Comparison of ENCODE assay signal across 8 cellular contexts in genomic region chr4:121072836-121073362, GRCh38. TPM values are rescaled to one million over a fixed set of nuclear protein-coding genes. Genes with fewer than 3 reads are reported as not detected.
DNase-seq lines count a peak whose midpoint lies in the region; ATAC-seq, FAIRE-seq and TF ChIP-seq lines count a peak whose summit lies in the region.

No MANE protein-coding gene starts in this region.

- H3K4me1 Mint-ChIP-seq in stimulated activated naive CD8-positive, alpha-beta T cell treated with anti-CD3 and anti-CD28 coated beads, Interleukin-15, amount 100 ng/mL, for 72 hours = peaks cover 28% of the 10 kb centered on the region

- no peak for TF ChIP-seq RAD21 in A549 (conservative IDR thresholded peaks at IDR 0.05 in 1 of 2, IDR thresholded peaks at IDR 0.05 in 1 of 2)

- H3K27me3 ChIP-seq in kidney epithelial cell (ENCODE audit: control insufficient read depth, insufficient read depth, low read length) = peaks cover 24% of the 10 kb centered on the region

- no peak for DNase-seq in A549 (ENCODE audit: low read depth in 1 of 2, low spot score in 1 of 2)
- no peak for DNase-seq in HFF-Myc (ENCODE audit: extremely low read depth, low read depth)
- DNase-seq in astrocyte of the cerebellum (ENCODE audit: low read depth) = no peak
- DNase-seq in kidney epithelial cell (ENCODE audit: low read depth) = no peak
- peak; percentile 11 to 17 for DNase-seq in stimulated activated naive CD8-positive, alpha-beta T cell treated with anti-CD3 and anti-CD28 coated beads, Interleukin-15, amount 100 ng/mL, for 72 hours
- no peak for DNase-seq in GM13977 (ENCODE audit: low spot score)
- DNase-seq in foreskin melanocyte = no peak
- no peak for DNase-seq in NOMO-1 treated with DMSO at 0.1 percent for 48 hours (lab: John Stamatoyannopoulos, UW; ENCODE audit: unreplicated experiment)

- no peak for TF ChIP-seq POLR2A in A549 (IDR thresholded peaks at IDR 0.05; ENCODE audit: low read length)

- CTCF ChIA-PET in A549 (lab: Yijun Ruan, JAX) = no interaction called here

- H3K9me3 Mint-ChIP-seq in stimulated activated naive CD8-positive, alpha-beta T cell treated with anti-CD3 and anti-CD28 coated beads, Interleukin-15, amount 100 ng/mL, for 72 hours = no peaks in the 10 kb centered on the region

- no peak for TF ChIP-seq CTCF in A549 (IDR thresholded peaks at IDR 0.05)
- no peak for TF ChIP-seq CTCF in HFF-Myc (IDR thresholded peaks at IDR 0.05; ENCODE audit: low read depth, low read length, missing control alignments)
- TF ChIP-seq CTCF in astrocyte of the cerebellum (IDR thresholded peaks at IDR 0.05; ENCODE audit: low read depth, low read length, missing control alignments) = no peak
- TF ChIP-seq CTCF in kidney epithelial cell (IDR thresholded peaks at IDR 0.05; ENCODE audit: insufficient read depth, low read length, poor library complexity, severe bottlenecking) = no peak
- no peak for TF ChIP-seq CTCF in GM13977 (IDR thresholded peaks at IDR 0.05; ENCODE audit: extremely low read depth, insufficient read depth, missing control alignments)

- in situ Hi-C loops in astrocyte of the cerebellum (cut with HindIII; ENCODE audit: low sequenced_read_pairs) (no loop called here), GM13977 (cut with MboI; ENCODE audit: low pct_unique_long_range_greater_than_20kb, low sequenced_read_pairs, unreplicated experiment) (no loop called here)

- H3K27me3 Mint-ChIP-seq in stimulated activated naive CD8-positive, alpha-beta T cell treated with anti-CD3 and anti-CD28 coated beads, Interleukin-15, amount 100 ng/mL, for 72 hours = peaks cover 62% of the 10 kb centered on the region

- peak overlapping the region; percentile 87 to 88 for H3K4me3 Mint-ChIP-seq in stimulated activated naive CD8-positive, alpha-beta T cell treated with anti-CD3 and anti-CD28 coated beads, Interleukin-15, amount 100 ng/mL, for 72 hours

- POLR2A ChIA-PET in A549 (lab: Yijun Ruan, JAX) = no interaction called here

- no peak for TF ChIP-seq EP300 in A549 (IDR thresholded peaks at IDR 0.05)

- no peak for FAIRE-seq in A549 (lab: Jason Lieb, UNC)

- ATAC-seq in A549 = no peak
- ATAC-seq in stimulated activated naive CD8-positive, alpha-beta T cell treated with anti-CD3 and anti-CD28 coated beads, Interleukin-15, amount 100 ng/mL, for 72 hours = peak; percentile 11

- peak overlapping the region; percentile 98 for H3K4me2 ChIP-seq in A549

- no peaks in the 10 kb centered on the region for H3K9me3 ChIP-seq in A549

- peaks cover 10% of the 10 kb centered on the region for H3K4me1 ChIP-seq in A549

- H3K27ac Mint-ChIP-seq in stimulated activated naive CD8-positive, alpha-beta T cell treated with anti-CD3 and anti-CD28 coated beads, Interleukin-15, amount 100 ng/mL, for 72 hours = peak overlapping the region in 1 of 2 donors; percentile 27

- H3K36me3 ChIP-seq in kidney epithelial cell (ENCODE audit: control insufficient read depth, insufficient read depth, low read length) = no peaks in the 10 kb centered on the region

- no peak overlapping the region for H3K27ac ChIP-seq in A549

- WGBS in A549 (ENCODE audit: missing lambda C conversion rate) = 25% methylated on average over 18 of the region's 27 CpGs

- peak overlapping the region; percentile 51 for H3K4me3 ChIP-seq in A549
- H3K4me3 ChIP-seq in HFF-Myc (replicated peaks; ENCODE audit: low read depth, low read length) = peak overlapping the region; percentile 45
- H3K4me3 ChIP-seq in astrocyte of the cerebellum (ENCODE audit: low read depth, low read length) = peak overlapping the region; percentile 51
- peak overlapping the region; percentile 48 for H3K4me3 ChIP-seq in kidney epithelial cell (ENCODE audit: low read depth, low read length)

TF ChIP-seq in A549, 52 proteins besides CTCF, POLR2A, EP300 and RAD21:
- TF ChIP-seq TP53 (CRISPR knock-in tag; IDR thresholded peaks at IDR 0.05) = no peak
- no peak for TF ChIP-seq RFX5 (IDR thresholded peaks at IDR 0.05)
- TF ChIP-seq MYC (IDR thresholded peaks at IDR 0.05; ENCODE audit: borderline replicate concordance, low read length) = no peak
- no peak for TF ChIP-seq MAX (IDR thresholded peaks at IDR 0.05)
- TF ChIP-seq HMGXB4 (CRISPR knock-in tag; IDR thresholded peaks at IDR 0.05; ENCODE audit: borderline replicate concordance) = no peak
- TF ChIP-seq POLR2AphosphoS2 (conservative IDR thresholded peaks at IDR 0.05; ENCODE audit: low read length) = no peak
- no peak for TF ChIP-seq HEYL (CRISPR knock-in tag; IDR thresholded peaks at IDR 0.05)
- no peak for TF ChIP-seq KDM5A (IDR thresholded peaks at IDR 0.05)
- no peak for TF ChIP-seq RARB (CRISPR knock-in tag; IDR thresholded peaks at IDR 0.05)
- no peak for TF ChIP-seq GATA3 (IDR thresholded peaks at IDR 0.05; ENCODE audit: borderline replicate concordance)
- no peak for TF ChIP-seq JUN (IDR thresholded peaks at IDR 0.05)
- TF ChIP-seq HOXB5 (CRISPR knock-in tag; IDR thresholded peaks at IDR 0.05) = no peak
- TF ChIP-seq ELK1 (IDR thresholded peaks at IDR 0.05; ENCODE audit: low read depth, low read length) = no peak
- no peak for TF ChIP-seq BHLHE40 (IDR thresholded peaks at IDR 0.05; ENCODE audit: low read depth, low read length)
- TF ChIP-seq CHD4 (IDR thresholded peaks at IDR 0.05; ENCODE audit: borderline replicate concordance) = no peak
- TF ChIP-seq FOXS1 (CRISPR knock-in tag; IDR thresholded peaks at IDR 0.05) = no peak
- TF ChIP-seq CBX2 (IDR thresholded peaks at IDR 0.05; ENCODE audit: borderline replicate concordance, low read depth) = no peak

RNA-seq across cellular contexts. Expression of gene NDNF, which starts 0.6 kb away (rescaled TPM):
- polyA plus RNA-seq in A549 (2011; rRNA removed) (not detected in 2 replicates), A549 (2017; fragmentation: RNase III; extraction: RNeasy Plus Mini Kit Qiagen cat#74134 plus additional on column Dnase treatment) (not detected in 3 replicates)
- not detected in 2 replicates for polyA plus RNA-seq in A549 (2012; cell fraction: cytosol; rRNA removed)
- polyA plus RNA-seq in A549 (2012; cell fraction: nucleus; rRNA removed) = not detected in 2 replicates
- not detected in 2 replicates for polyA minus RNA-seq in A549 (2011; rRNA and poly(A)+ RNA removed)
- total RNA-seq in kidney epithelial cell = 0.08 and 0.21 TPM in 2 replicates

Comparison
In these comparisons a context has a peak if more than half of its experiments do, and no peak if none do; other contexts are left out.
1. DNase-seq: peak in stimulated activated naive CD8-positive, alpha-beta T cell treated with anti-CD3 and anti-CD28 coated beads, Interleukin-15, amount 100 ng/mL, for 72 hours (2 of 2); none in A549 (0 of 2), HFF-Myc (single experiment), astrocyte of the cerebellum (single experiment), kidney epithelial cell (single experiment), GM13977 (single experiment), foreskin melanocyte (single experiment) and NOMO-1 treated with DMSO at 0.1 percent for 48 hours (single experiment).
2. Peak in every context shown above with its lines, with median percentiles within 50 percentile points of each other: H3K4me3 ChIP-seq.